ENCODE assay signal across 8 cellular contexts in genomic region chr10:80497187-80498038, GRCh38. TPM values are rescaled to one million over a fixed set of nuclear protein-coding genes. Genes with fewer than 3 reads are reported as not detected.
DNase-seq lines count a peak whose midpoint lies in the region; ATAC-seq and TF ChIP-seq lines count a peak whose summit lies in the region.

No MANE protein-coding gene starts in this region.

- TF ChIP-seq CTCF in esophagus muscularis mucosa (IDR thresholded peaks at IDR 0.05) (no peak), nephron progenitor cell (IDR thresholded peaks at IDR 0.05) (no peak)

- intact Hi-C loops in CD4-positive, alpha-beta memory T cell (cut with micrococcal nuclease), result no loop called here
- intact Hi-C loops in esophagus muscularis mucosa (cut with DNase I), result loop anchor here (2.0 kb wide), 1 partner anchor 43 kb away; the partner anchor contains the start of gene TSPAN14

- TF ChIP-seq EP300 in esophagus muscularis mucosa (IDR thresholded peaks at IDR 0.05), result no peak

- no peak for TF ChIP-seq POLR2A in esophagus muscularis mucosa (IDR thresholded peaks at IDR 0.05; ENCODE audit: low read depth)

- peaks cover 7% of the 10 kb centered on the region for H3K36me3 ChIP-seq in CD4-positive, alpha-beta memory T cell (ENCODE audit: insufficient read depth, low read length)
- H3K36me3 ChIP-seq in esophagus muscularis mucosa, result peaks cover 0 to 7% (median 2%) of the 10 kb centered on the region in 4 donors

- 51% methylated on average over 5 of the region's 7 CpGs for WGBS in esophagus muscularis mucosa

- H3K27ac ChIP-seq in CD4-positive, alpha-beta memory T cell (ENCODE audit: low read depth, low read length), result peak overlapping the region; percentile 62
- peak overlapping the region; percentile 74 to 80 (median 78) for H3K27ac ChIP-seq in esophagus muscularis mucosa (replicated peaks in 1 of 4)

- H3K4me1 ChIP-seq in CD4-positive, alpha-beta memory T cell (ENCODE audit: insufficient read depth, low read length), result peaks cover 100% of the 10 kb centered on the region
- peaks cover 80 to 98% (median 93%) of the 10 kb centered on the region in 4 donors for H3K4me1 ChIP-seq in esophagus muscularis mucosa

- H3K27me3 Mint-ChIP-seq in CD4-positive, alpha-beta memory T cell, result no peaks in the 10 kb centered on the region
- H3K27me3 Mint-ChIP-seq in T-helper 17 cell, result no peaks in the 10 kb centered on the region
- peaks cover 2% of the 10 kb centered on the region for H3K27me3 Mint-ChIP-seq in nephron progenitor cell (ENCODE audit: low read depth, poor library complexity)

- H3K9me3 ChIP-seq in CD4-positive, alpha-beta memory T cell (ENCODE audit: control insufficient read depth in 1 of 2, low read length in 2 of 2), result no peaks in the 10 kb centered on the region
- H3K9me3 ChIP-seq in T-helper 17 cell (ENCODE audit: control insufficient read depth, low read length, poor library complexity, severe bottlenecking), result no peaks in the 10 kb centered on the region
- no peaks in the 10 kb centered on the region for H3K9me3 ChIP-seq in esophagus muscularis mucosa

- peak overlapping the region; percentile 83 to 97 (median 95) for H3K27ac Mint-ChIP-seq in CD4-positive, alpha-beta memory T cell
- H3K27ac Mint-ChIP-seq in T-helper 17 cell (peak overlapping the region; percentile 93), nephron progenitor cell (peak overlapping the region; percentile 86)

- no peak for ATAC-seq in T-helper 17 cell

- no peak overlapping the region for H3K4me3 ChIP-seq in CD4-positive, alpha-beta memory T cell (ENCODE audit: low read length in 2 of 2)
- no peak overlapping the region for H3K4me3 ChIP-seq in esophagus muscularis mucosa

- POLR2A ChIA-PET in CD4-positive, alpha-beta memory T cell (lab: Charles Lee; ENCODE audit: partially characterized antibody), result interaction anchor here (0.7 to 11.7 kb wide), 6 partner anchors 8 to 40 kb away, joined by 3 to 713 read pairs (median 3); partner anchors contain the start of gene TSPAN14

- H3K4me1 Mint-ChIP-seq in CD4-positive, alpha-beta memory T cell, result peaks cover 86 to 100% (median 93%) of the 10 kb centered on the region in 4 donors
- H3K4me1 Mint-ChIP-seq in T-helper 17 cell (peaks cover 83% of the 10 kb centered on the region), nephron progenitor cell (peaks cover 54% of the 10 kb centered on the region)

- peak overlapping the region; percentile 42 to 92 (median 80) for H3K4me3 Mint-ChIP-seq in CD4-positive, alpha-beta memory T cell
- H3K4me3 Mint-ChIP-seq in T-helper 17 cell (peak overlapping the region; percentile 85), nephron progenitor cell (no peak overlapping the region)

- peaks cover 42 to 56% of the 10 kb centered on the region in 2 donors for H3K36me3 Mint-ChIP-seq in CD4-positive, alpha-beta memory T cell
- H3K36me3 Mint-ChIP-seq in T-helper 17 cell (ENCODE audit: low read depth) (peaks cover 16% of the 10 kb centered on the region), nephron progenitor cell (ENCODE audit: low read depth) (peaks cover 59% of the 10 kb centered on the region)

- peaks cover 0 to 10% (median under 1%) of the 10 kb centered on the region in 8 donors for H3K9me3 Mint-ChIP-seq in CD4-positive, alpha-beta memory T cell
- H3K9me3 Mint-ChIP-seq in nephron progenitor cell, result peaks cover 23% of the 10 kb centered on the region

- CTCF ChIA-PET in CD4-positive, alpha-beta memory T cell (lab: Charles Lee; ENCODE audit: partially characterized antibody), result interaction anchor here (2.6 to 21.6 kb wide), 6 partner anchors 8 to 116 kb away, joined by 17 to 814 read pairs (median 160); partner anchors contain the start of gene TSPAN14

- no peaks in the 10 kb centered on the region for H3K27me3 ChIP-seq in CD4-positive, alpha-beta memory T cell (ENCODE audit: insufficient read depth, low read length)
- no peaks in the 10 kb centered on the region for H3K27me3 ChIP-seq in esophagus muscularis mucosa

- DNase-seq in CD4-positive, alpha-beta memory T cell, result peak in 1 of 5 donors; percentile 53
- DNase-seq in T-helper 17 cell (no peak), esophagus muscularis mucosa (ENCODE audit: extremely low spot score) (no peak), nephron progenitor cell (no peak), NCI-H1092 (lab: John Stamatoyannopoulos, UW) (no peak), NCI-H524 treated with DMSO at 0.1 percent for 48 hours (lab: John Stamatoyannopoulos, UW) (no peak)
- DNase-seq in stimulated activated CD4-positive, alpha-beta T cell treated with anti-CD3 and anti-CD28 coated beads, Interleukin-1b, Interleukin-23, amount 100 ng/mL, for 48 hours, result no peak
- no peak for DNase-seq in activated CD4-positive, CD25-positive, alpha-beta regulatory T cell treated with anti-CD3 and anti-CD28 coated beads, Interleukin-2, amount 50 U/mL, for 72 hours

RNA-seq across cellular contexts. Expression of gene SH2D4B, which starts 40.3 kb away (rescaled TPM):
- under 1 TPM; 0.17 TPM for total RNA-seq in CD4-positive, alpha-beta memory T cell
- polyA plus RNA-seq in CD4-positive, alpha-beta memory T cell, result not detected
- total RNA-seq in T-helper 17 cell (under 1 TPM; 0.18 to 0.30 TPM), esophagus muscularis mucosa (under 1 TPM in 2 of 4 donors, not detected in 2; 0.26 to 0.42 TPM)

RNA-seq across cellular contexts. Expression of gene TSPAN14, which starts 43.3 kb away (rescaled TPM):
- total RNA-seq in CD4-positive, alpha-beta memory T cell, result 100 to 1,000 TPM; 151 to 153 TPM
- polyA plus RNA-seq in CD4-positive, alpha-beta memory T cell, result 100 to 1,000 TPM; 148 to 246 TPM
- total RNA-seq in T-helper 17 cell (100 to 1,000 TPM; 118 to 139 TPM), esophagus muscularis mucosa (10 to 100 TPM; 17.9 to 50.5 (median 38.4) TPM)
